Comparison of ENCODE assay signal across 22 cellular contexts in genomic region chr6:44967481-44967880, GRCh38.
DNase-seq lines count a peak whose midpoint lies in the region; ATAC-seq and TF ChIP-seq lines count a peak whose summit lies in the region.
"Had no signal": no experiment of that assay in that cellular context is flagged by ENCODE, and none has a peak within 500 bp of the region (broad histone marks: within the 10 kb centered on the region; RNA-seq: fewer than 3 reads in every experiment).

No MANE protein-coding gene starts in this region.

- no peak for TF ChIP-seq POLR2A in adrenal gland (IDR thresholded peaks at IDR 0.05)

- intact Hi-C loops in adrenal gland (cut with DNase I): no loop called here
- intact Hi-C loops in sciatic nerve (cut with DNase I): no loop called here

- TF ChIP-seq CTCF in adrenal gland (IDR thresholded peaks at IDR 0.05): no peak
- no peak for TF ChIP-seq CTCF in fibroblast of mammary gland (conservative IDR thresholded peaks at IDR 0.05; ENCODE audit: control insufficient read depth, insufficient read depth, low read depth, low read length)

- H3K4me1 ChIP-seq in adrenal gland (replicated peaks in 1 of 2): peaks cover 14 to 34% of the 10 kb centered on the region in 2 donors
- H3K4me1 ChIP-seq: tibial artery had no signal

- H3K9me3 ChIP-seq in adrenal gland (replicated peaks in 1 of 3): no peaks in the 10 kb centered on the region
- H3K9me3 ChIP-seq: psoas muscle, tibial artery had no signal

- peak overlapping the region in 3 of 5 donors; percentile 18 to 37 (median 35) for H3K27ac ChIP-seq in adrenal gland
- H3K27ac ChIP-seq: 22Rv1, brain microvascular endothelial cell, coronary artery, KMS-11, psoas muscle, tibial artery had no signal

- H3K36me3 ChIP-seq in adrenal gland (replicated peaks in 1 of 2): no peaks in the 10 kb centered on the region
- H3K36me3 ChIP-seq: brain microvascular endothelial cell, tibial artery had no signal

- WGBS in adrenal gland, 4 donors: 88 to 100% (median 95%) methylated on average over 1 of the region's 1 CpG

- H3K4me3 ChIP-seq in adrenal gland: no peak overlapping the region
- H3K4me3 ChIP-seq in fibroblast of mammary gland (ENCODE audit: control insufficient read depth, low read depth, low read length): no peak overlapping the region
- H3K4me3 ChIP-seq: coronary artery, psoas muscle, tibial artery had no signal

- DNase-seq in DMS 273 (lab: John Stamatoyannopoulos, UW; ENCODE audit: unreplicated experiment) (peak; percentile 2), DMS 273 treated with DMSO at 0.1 percent for 48 hours (lab: John Stamatoyannopoulos, UW) (no peak), HCEC 1CT (peak; percentile 5), adrenal gland (peak in 3 of 7 donors; percentile 19 to 41 (median 28)), fibroblast of mammary gland (ENCODE audit: low read depth) (peak; percentile 15), sciatic nerve (ENCODE audit: low spot score) (no peak)
- DNase-seq: activated CD4-positive, CD25-positive, alpha-beta regulatory T cell treated with anti-CD3 and anti-CD28 coated beads, Interleukin-2, amount 50 U/mL, for 72 hours; activated naive CD4-positive, alpha-beta T cell treated with anti-CD3 and anti-CD28 coated beads for 36 hours; activated T-cell treated with anti-CD3 and anti-CD28 coated beads, Interleukin-2, amount 50 U/mL, for 4 hours; hypothalamus; islet precursor cell; NCI-H1694 treated with DMSO at 0.1 percent for 48 hours; psoas muscle; small intestine; stimulated activated naive B cell treated with anti-CD40 and anti-IgM and Interleukin-4, amounts not matched to agents 10 μg/mL and 1 μg/mL and 100 μg/mL, for 72 hours; tibial artery had no signal

- no peak for ATAC-seq in sciatic nerve
- no peak for ATAC-seq in GM18868 (IDR thresholded peaks at IDR 0.05; ENCODE audit: unreplicated experiment)
- no peak for ATAC-seq in GM18502 (IDR thresholded peaks at IDR 0.05; ENCODE audit: poor library complexity, unreplicated experiment)
- ATAC-seq: activated T-cell treated with anti-CD3 and anti-CD28 coated beads, Interleukin-2, amount 50 U/mL, for 4 hours; psoas muscle; stimulated activated naive B cell treated with anti-CD40 and anti-IgM and Interleukin-4, amounts not matched to agents 10 μg/mL and 1 μg/mL and 100 μg/mL, for 72 hours had no signal

- no peaks in the 10 kb centered on the region for H3K27me3 ChIP-seq in adrenal gland
- H3K27me3 ChIP-seq: brain microvascular endothelial cell, tibial artery had no signal

Comparison
In these comparisons a context has a peak if more than half of its experiments do, and no peak if none do; other contexts are left out.
1. DNase-seq: peak in DMS 273 (single experiment), HCEC 1CT (single experiment) and fibroblast of mammary gland (single experiment); none in DMS 273 treated with DMSO at 0.1 percent for 48 hours (single experiment) and sciatic nerve (single experiment).